Comparison of ENCODE assay signal across 8 cellular contexts in the genomic region with DNA sequence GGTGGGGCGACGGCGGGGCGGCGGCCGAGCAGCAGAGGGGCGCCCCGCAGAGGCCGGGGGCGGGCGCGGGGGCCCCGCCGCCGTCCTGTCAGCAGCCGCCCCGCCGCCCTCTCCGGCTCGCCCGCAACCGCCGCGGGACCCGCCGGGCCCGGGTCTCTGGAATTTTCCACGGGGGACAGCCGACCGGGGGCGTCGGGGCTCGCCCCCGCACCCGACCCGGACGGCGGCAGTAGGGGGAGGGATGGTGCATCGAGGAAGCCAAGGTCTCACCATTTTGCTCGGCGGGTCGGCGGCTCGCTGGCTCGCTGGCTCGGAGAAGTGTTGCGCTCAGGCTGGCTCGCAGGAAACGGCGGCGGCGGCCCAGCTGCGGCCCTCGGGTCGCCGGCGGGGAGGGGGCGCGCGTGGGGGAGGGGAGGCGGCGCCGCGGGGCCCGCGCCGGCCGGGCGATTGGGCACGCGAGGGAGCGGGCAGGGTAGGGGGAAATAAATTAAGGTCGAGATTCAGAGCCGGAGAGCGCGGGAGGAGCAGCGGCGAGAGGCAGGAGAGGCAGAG. TPM values are rescaled to one million over a fixed set of nuclear protein-coding genes. Genes with fewer than 3 reads are reported as not detected.
DNase-seq lines count a peak whose midpoint lies in the region; ATAC-seq and TF ChIP-seq lines count a peak whose summit lies in the region.

No MANE protein-coding gene starts in this region.

- peak; percentile 3 for ATAC-seq in HG02678 (IDR thresholded peaks at IDR 0.05; ENCODE audit: unreplicated experiment)

- peak overlapping the region in 5 of 6 donors; percentile 88 to 95 (median 94) for H3K27ac Mint-ChIP-seq in immature natural killer cell

- no peaks in the 10 kb centered on the region for H3K27me3 ChIP-seq in ascending aorta

- in situ Hi-C loops in GM13976 (cut with MboI; ENCODE audit: low sequenced_read_pairs, unreplicated experiment): no loop called here

- TF ChIP-seq CTCF in GM13976 (IDR thresholded peaks at IDR 0.05; ENCODE audit: borderline replicate concordance, control extremely low read depth, extremely low read depth, insufficient read depth, missing control alignments) (no peak), ascending aorta (IDR thresholded peaks at IDR 0.05) (no peak)

- peak overlapping the region; percentile 91 to 99 for H3K4me3 ChIP-seq in ascending aorta

- no peaks in the 10 kb centered on the region for H3K9me3 Mint-ChIP-seq in immature natural killer cell

- peak; percentile 37 for DNase-seq in GM13976 (ENCODE audit: low spot score)
- peak; percentile 18 for DNase-seq in T follicular helper cell (ENCODE audit: low read depth)
- peak in 1 of 2 donors; percentile 65 for DNase-seq in ascending aorta (ENCODE audit: low spot score in 2 of 2)
- DNase-seq in immature natural killer cell: peak; percentile 57 to 62 (median 58)
- peak; percentile 31 to 32 for DNase-seq in stimulated activated CD4-positive, alpha-beta T cell treated with anti-CD3 and anti-CD28 coated beads, Interleukin-1b, Interleukin-23, amount 100 ng/mL, for 4 hours (ENCODE audit: low read depth in 2 of 2)
- no peak for DNase-seq in RPMI8226
- DNase-seq in putamen (ENCODE audit: low spot score): no peak

- peaks cover 0 to 5% (median 0%) of the 10 kb centered on the region in 3 donors for H3K36me3 Mint-ChIP-seq in immature natural killer cell

- H3K27ac ChIP-seq in ascending aorta: peak overlapping the region; percentile 97 to 100

- H3K27me3 Mint-ChIP-seq in immature natural killer cell (ENCODE audit: low read depth in 3 of 3): peaks cover 14 to 31% (median 24%) of the 10 kb centered on the region in 3 donors

- H3K36me3 ChIP-seq in ascending aorta: no peaks in the 10 kb centered on the region

- H3K4me3 Mint-ChIP-seq in immature natural killer cell: peak overlapping the region; percentile 93 to 99 (median 95)

- no peaks in the 10 kb centered on the region for H3K9me3 ChIP-seq in ascending aorta

- peaks cover 3 to 40% of the 10 kb centered on the region in 2 donors for H3K4me1 ChIP-seq in ascending aorta

- H3K4me1 Mint-ChIP-seq in immature natural killer cell: peaks cover 22 to 30% of the 10 kb centered on the region in 2 donors

- intact Hi-C loops in ascending aorta (cut with DNase I): loop anchor here (1.0 to 10.0 kb wide), 10 partner anchors 56 to 2003 kb away; partner anchors contain the start of genes C1D, CNRIP1, ETAA1 and MEIS1

RNA-seq across cellular contexts. Expression of gene PPP3R1, which starts 0.4 kb away (rescaled TPM):
- 16.8 TPM for total RNA-seq in ascending aorta
- 1 to 10 TPM; 7.1 to 7.4 (median 7.1) TPM for polyA plus RNA-seq in immature natural killer cell

Comparison
In these comparisons a context has a peak if more than half of its experiments do, and no peak if none do; other contexts are left out.
1. DNase-seq: peak in GM13976 (single experiment), T follicular helper cell (single experiment), immature natural killer cell (3 of 3) and stimulated activated CD4-positive, alpha-beta T cell treated with anti-CD3 and anti-CD28 coated beads, Interleukin-1b, Interleukin-23, amount 100 ng/mL, for 4 hours (2 of 2); none in RPMI8226 (single experiment) and putamen (single experiment).